7 cellular contexts compared by ENCODE assay signal in genomic region chr4:170988446-170988845, GRCh38.
"Had no signal": no experiment of that assay in that cellular context is flagged by ENCODE, and none has a peak within 500 bp of the region (broad histone marks: within the 10 kb centered on the region; RNA-seq: fewer than 3 reads in every experiment).

No MANE protein-coding gene starts in this region.

- H3K4me1 Mint-ChIP-seq: IgD-negative memory B cell had no signal

- H3K27me3 Mint-ChIP-seq: IgD-negative memory B cell had no signal

- H3K9me3 Mint-ChIP-seq: IgD-negative memory B cell had no signal

- H3K4me3 ChIP-seq: GM23248, HAP-1 had no signal

- DNase-seq: GM23248, GOT3, H7, HFFc6, KBM-7 had no signal

- H3K27ac ChIP-seq: GM23248 had no signal

- H3K9me3 ChIP-seq: HAP-1 had no signal

- H3K9ac ChIP-seq: GM23248 had no signal

- H3K36me3 Mint-ChIP-seq: IgD-negative memory B cell had no signal

- H3K4me3 Mint-ChIP-seq: HFFc6, IgD-negative memory B cell had no signal

- H2AFZ ChIP-seq: GM23248 had no signal

- H3K27ac Mint-ChIP-seq: HFFc6, IgD-negative memory B cell had no signal

- H3K36me3 ChIP-seq: HAP-1 had no signal
